ENCODE assay signal across 12 cellular contexts in genomic region chr13:19888799-19889198, GRCh38. TPM values are rescaled to one million over a fixed set of nuclear protein-coding genes. Genes with fewer than 3 reads are reported as not detected.
DNase-seq lines count a peak whose midpoint lies in the region; ATAC-seq and TF ChIP-seq lines count a peak whose summit lies in the region.
"Had no signal": no experiment of that assay in that cellular context is flagged by ENCODE, and none has a peak within 500 bp of the region (broad histone marks: within the 10 kb centered on the region; RNA-seq: fewer than 3 reads in every experiment).

No MANE protein-coding gene starts in this region.

- H3K36me3 ChIP-seq in MG63 = no peaks in the 10 kb centered on the region
- H3K36me3 ChIP-seq: SJSA1 had no signal

- H3K4me3 ChIP-seq in AG04450 (ENCODE audit: low read depth, low read length) (no peak overlapping the region), fibroblast of pulmonary artery (replicated peaks; ENCODE audit: low read depth, low read length) (no peak overlapping the region), MG63 (no peak overlapping the region)
- H3K4me3 ChIP-seq: SJSA1 had no signal

- no peak overlapping the region for H3K27ac ChIP-seq in AG04450 (ENCODE audit: low read depth, low read length)
- H3K27ac ChIP-seq: HL-60, SJSA1 had no signal

- H3K27me3 ChIP-seq in AG04450 (ENCODE audit: control insufficient read depth, insufficient read depth, low read length) (no peaks in the 10 kb centered on the region), MG63 (no peaks in the 10 kb centered on the region)
- H3K27me3 ChIP-seq: SJSA1 had no signal

- H3K9me3 ChIP-seq in AG04450 (ENCODE audit: control insufficient read depth, insufficient read depth, low read length) (peaks cover 4% of the 10 kb centered on the region; the same call in 1 of the 2 replicates), MG63 (no peaks in the 10 kb centered on the region)
- H3K9me3 ChIP-seq: SJSA1 had no signal

- TF ChIP-seq CTCF in AG04450 (IDR thresholded peaks at IDR 0.05; ENCODE audit: low read depth, low read length) (peak; percentile 21; the same call in 1 of the 2 replicates), fibroblast of pulmonary artery (IDR thresholded peaks at IDR 0.05; ENCODE audit: low read length, missing control alignments) (peak; percentile 21)

- no peak for DNase-seq in AG04450 (ENCODE audit: low read depth, low spot score)
- peak; percentile 41 for DNase-seq in ELR (ENCODE audit: low read depth)
- peak; percentile 45 for DNase-seq in RKO (ENCODE audit: low spot score)
- DNase-seq in fibroblast of pulmonary artery (ENCODE audit: low read depth) = peak; percentile 52
- no peak for DNase-seq in middle frontal gyrus (ENCODE audit: extremely low spot score, low spot score)
- DNase-seq in stimulated activated CD4-positive, alpha-beta T cell treated with anti-CD3 and anti-CD28 coated beads, Interleukin-2, amount 100 ng/mL, for 24 hours = no peak
- DNase-seq in MG63 = no peak
- DNase-seq: activated CD4-positive, alpha-beta T cell treated with anti-CD3 and anti-CD28 coated beads, Interleukin-2, amount 50 U/mL, for 48 hours; NCI-H2107 had no signal

- POLR2A ChIA-PET in AG04450 (lab: Yijun Ruan, JAX) = no interaction called here

- ATAC-seq in HG03378 (IDR thresholded peaks at IDR 0.05; ENCODE audit: unreplicated experiment) = no peak

- CTCF ChIA-PET in AG04450 (lab: Charles Lee) = interaction anchor here (0.7 to 2.6 kb wide), 8 partner anchors 9 to 301 kb away, joined by 3 to 10 read pairs (median 3); no protein-coding TSS in a partner anchor

RNA-seq across cellular contexts. Expression of gene ZMYM5, which starts 25.4 kb away (rescaled TPM):
- 9.9 and 15.3 TPM in 2 replicates for polyA plus RNA-seq in AG04450 (2011; rRNA removed)
- polyA minus RNA-seq in AG04450 (2011; rRNA and poly(A)+ RNA removed) = 5.6 and 10.1 TPM in 2 replicates
- total RNA-seq in MG63 (2014; rRNA removed; shearing (Covaris generic); ENCODE audit: low replicate concordance) = 11.0 and 22.4 TPM in 2 replicates

Comparison
In these comparisons a context has a peak if more than half of its experiments do, and no peak if none do; other contexts are left out.
1. DNase-seq: peak in ELR (single experiment), RKO (single experiment) and fibroblast of pulmonary artery (single experiment); none in AG04450 (single experiment), middle frontal gyrus (single experiment), stimulated activated CD4-positive, alpha-beta T cell treated with anti-CD3 and anti-CD28 coated beads, Interleukin-2, amount 100 ng/mL, for 24 hours (0 of 2) and MG63 (single experiment).